ENCODE assay signal across 9 cellular contexts in genomic region chr3:23761440-23761896, GRCh38. TPM values are rescaled to one million over a fixed set of nuclear protein-coding genes. Genes with fewer than 3 reads are reported as not detected.
DNase-seq lines count a peak whose midpoint lies in the region; ATAC-seq and TF ChIP-seq lines count a peak whose summit lies in the region.
"Had no signal": no experiment of that assay in that cellular context is flagged by ENCODE, and none has a peak within 500 bp of the region (broad histone marks: within the 10 kb centered on the region; RNA-seq: fewer than 3 reads in every experiment).

No MANE protein-coding gene starts in this region.

- no peaks in the 10 kb centered on the region for H3K36me3 Mint-ChIP-seq in activated CD4-positive, alpha-beta T cell treated with anti-CD3 and anti-CD28 coated beads, Interleukin-2, amount 10 ng/mL, durations not matched to agents 24 days and 14 days (ENCODE audit: low read depth)

- peaks cover 5% of the 10 kb centered on the region for H3K4me1 Mint-ChIP-seq in activated CD4-positive, alpha-beta T cell treated with anti-CD3 and anti-CD28 coated beads, Interleukin-2, amount 10 ng/mL, durations not matched to agents 24 days and 14 days

- ATAC-seq in GM18498 (IDR thresholded peaks at IDR 0.05; ENCODE audit: unreplicated experiment) = peak; percentile 37
- ATAC-seq in HG02943 (IDR thresholded peaks at IDR 0.05; ENCODE audit: low read depth, unreplicated experiment) = peak; percentile 37
- ATAC-seq in upper lobe of right lung = peak; percentile 76

- no peak overlapping the region for H3K9ac ChIP-seq in fibroblast of lung (ENCODE audit: insufficient read depth, low read length)

- H4K20me1 ChIP-seq in fibroblast of lung (ENCODE audit: control insufficient read depth, extremely low read depth, insufficient read depth, low read length) = no peaks in the 10 kb centered on the region

- TF ChIP-seq CTCF in fibroblast of lung (conservative IDR thresholded peaks at IDR 0.05 in 1 of 2, IDR thresholded peaks at IDR 0.05 in 1 of 2; ENCODE audit: low read depth in 1 of 2, low read length in 2 of 2) = peak; percentile 28 to 52
- TF ChIP-seq CTCF in upper lobe of right lung (IDR thresholded peaks at IDR 0.05) = peak; percentile 8

- H3K27me3 Mint-ChIP-seq in activated CD4-positive, alpha-beta T cell treated with anti-CD3 and anti-CD28 coated beads, Interleukin-2, amount 10 ng/mL, durations not matched to agents 24 days and 14 days = peaks cover under 1% of the 10 kb centered on the region

- no peaks in the 10 kb centered on the region for H3K9me3 Mint-ChIP-seq in activated CD4-positive, alpha-beta T cell treated with anti-CD3 and anti-CD28 coated beads, Interleukin-2, amount 10 ng/mL, durations not matched to agents 24 days and 14 days

- DNase-seq in NCI-H82 treated with DMSO at 0.1 percent for 48 hours (lab: John Stamatoyannopoulos, UW; ENCODE audit: unreplicated experiment) = peak; percentile 12
- DNase-seq in fibroblast of lung (ENCODE audit: low read depth in 2 of 2) = peak; percentile 27 to 52
- no peak for DNase-seq in upper lobe of right lung
- DNase-seq in activated CD4-positive, alpha-beta T cell treated with anti-CD3 and anti-CD28 coated beads, Interleukin-2, amount 10 ng/mL, durations not matched to agents 24 days and 14 days = no peak
- no peak for DNase-seq in C1 segment of cervical spinal cord (lab: John Stamatoyannopoulos, UW)

- H3K4me1 ChIP-seq in ACC112 (ENCODE audit: control insufficient read depth, insufficient read depth, low read length, unreplicated experiment) (peaks cover 11% of the 10 kb centered on the region), fibroblast of lung (ENCODE audit: control insufficient read depth, extremely low read depth, insufficient read depth, low read length) (peaks cover 2% of the 10 kb centered on the region), upper lobe of right lung (no peaks in the 10 kb centered on the region)

- no peaks in the 10 kb centered on the region for H3K36me3 ChIP-seq in ACC112 (ENCODE audit: insufficient read depth, low read length)
- H3K36me3 ChIP-seq in fibroblast of lung (ENCODE audit: control insufficient read depth, insufficient read depth, low read length) = no peaks in the 10 kb centered on the region
- no peaks in the 10 kb centered on the region for H3K36me3 ChIP-seq in upper lobe of right lung

- H3K27me3 ChIP-seq in ACC112 (ENCODE audit: insufficient read depth, low read length) (no peaks in the 10 kb centered on the region), fibroblast of lung (ENCODE audit: control insufficient read depth, insufficient read depth, low read length) (no peaks in the 10 kb centered on the region), upper lobe of right lung (no peaks in the 10 kb centered on the region)

- H3K9me3 ChIP-seq in fibroblast of lung (ENCODE audit: control insufficient read depth, insufficient read depth, low read depth, low read length) = no peaks in the 10 kb centered on the region
- no peaks in the 10 kb centered on the region for H3K9me3 ChIP-seq in upper lobe of right lung

- H2AFZ ChIP-seq in ACC112 (ENCODE audit: low read length, unreplicated experiment) = peak overlapping the region; percentile 39
- no peak overlapping the region for H2AFZ ChIP-seq in fibroblast of lung (ENCODE audit: low read length)

- no peak overlapping the region for H3K27ac ChIP-seq in ACC112 (ENCODE audit: low read depth, low read length)
- no peak overlapping the region for H3K27ac ChIP-seq in fibroblast of lung (ENCODE audit: insufficient read depth, low read length)
- no peak overlapping the region for H3K27ac ChIP-seq in upper lobe of right lung
- H3K27ac ChIP-seq: epithelial cell of prostate had no signal

- intact Hi-C loops in upper lobe of right lung (cut with DNase I) = no loop called here
- intact Hi-C loops in activated CD4-positive, alpha-beta T cell treated with anti-CD3 and anti-CD28 coated beads, Interleukin-2, amount 10 ng/mL, durations not matched to agents 24 days and 14 days (cut with micrococcal nuclease) = no loop called here

- no peak overlapping the region for H3K4me2 ChIP-seq in fibroblast of lung (ENCODE audit: extremely low read depth, insufficient read depth, low read length)

- H3K4me3 ChIP-seq in ACC112 (ENCODE audit: low read depth, low read length) = no peak overlapping the region
- no peak overlapping the region for H3K4me3 ChIP-seq in fibroblast of lung (replicated peaks in 1 of 4; ENCODE audit: control extremely low read depth in 1 of 4, insufficient read depth in 1 of 4, low read depth in 3 of 4, low read length in 4 of 4)
- H3K4me3 ChIP-seq in upper lobe of right lung = no peak overlapping the region

- no peak overlapping the region for H3K27ac Mint-ChIP-seq in activated CD4-positive, alpha-beta T cell treated with anti-CD3 and anti-CD28 coated beads, Interleukin-2, amount 10 ng/mL, durations not matched to agents 24 days and 14 days

- no peak overlapping the region for H3K4me3 Mint-ChIP-seq in activated CD4-positive, alpha-beta T cell treated with anti-CD3 and anti-CD28 coated beads, Interleukin-2, amount 10 ng/mL, durations not matched to agents 24 days and 14 days

- H3K79me2 ChIP-seq in ACC112 (ENCODE audit: control insufficient read depth, insufficient read depth, low read length, unreplicated experiment) (no peaks in the 10 kb centered on the region), fibroblast of lung (ENCODE audit: control insufficient read depth, insufficient read depth, low read length) (no peaks in the 10 kb centered on the region)

RNA-seq across cellular contexts. Expression of gene UBE2E1, which starts 44.3 kb away (rescaled TPM):
- 94.5 and 129 TPM in 2 replicates for total RNA-seq in fibroblast of lung
- 135 and 174 TPM in 2 replicates for polyA plus RNA-seq in fibroblast of lung
- polyA plus RNA-seq in fibroblast of lung (2012) = 109 and 144 TPM in 2 replicates
- 23.5 and 35.9 TPM in 2 replicates for polyA minus RNA-seq in fibroblast of lung (ENCODE audit: low replicate concordance)
- total RNA-seq in upper lobe of right lung = 89.8 TPM
- total RNA-seq in activated CD4-positive, alpha-beta T cell treated with anti-CD3 and anti-CD28 coated beads, Interleukin-2, amount 10 ng/mL, durations not matched to agents 24 days and 14 days = 72.6 and 79.5 TPM in 2 replicates

Comparison
In these comparisons a context has a peak if more than half of its experiments do, and no peak if none do; other contexts are left out.
1. DNase-seq: peak in NCI-H82 treated with DMSO at 0.1 percent for 48 hours (single experiment) and fibroblast of lung (2 of 2); none in upper lobe of right lung (single experiment), activated CD4-positive, alpha-beta T cell treated with anti-CD3 and anti-CD28 coated beads, Interleukin-2, amount 10 ng/mL, durations not matched to agents 24 days and 14 days (single experiment) and C1 segment of cervical spinal cord (0 of 14).
2. Peak in every context shown above with its lines, with median percentiles within 50 percentile points of each other: ATAC-seq.